7 cellular contexts compared by ENCODE assay signal in the genomic region with DNA sequence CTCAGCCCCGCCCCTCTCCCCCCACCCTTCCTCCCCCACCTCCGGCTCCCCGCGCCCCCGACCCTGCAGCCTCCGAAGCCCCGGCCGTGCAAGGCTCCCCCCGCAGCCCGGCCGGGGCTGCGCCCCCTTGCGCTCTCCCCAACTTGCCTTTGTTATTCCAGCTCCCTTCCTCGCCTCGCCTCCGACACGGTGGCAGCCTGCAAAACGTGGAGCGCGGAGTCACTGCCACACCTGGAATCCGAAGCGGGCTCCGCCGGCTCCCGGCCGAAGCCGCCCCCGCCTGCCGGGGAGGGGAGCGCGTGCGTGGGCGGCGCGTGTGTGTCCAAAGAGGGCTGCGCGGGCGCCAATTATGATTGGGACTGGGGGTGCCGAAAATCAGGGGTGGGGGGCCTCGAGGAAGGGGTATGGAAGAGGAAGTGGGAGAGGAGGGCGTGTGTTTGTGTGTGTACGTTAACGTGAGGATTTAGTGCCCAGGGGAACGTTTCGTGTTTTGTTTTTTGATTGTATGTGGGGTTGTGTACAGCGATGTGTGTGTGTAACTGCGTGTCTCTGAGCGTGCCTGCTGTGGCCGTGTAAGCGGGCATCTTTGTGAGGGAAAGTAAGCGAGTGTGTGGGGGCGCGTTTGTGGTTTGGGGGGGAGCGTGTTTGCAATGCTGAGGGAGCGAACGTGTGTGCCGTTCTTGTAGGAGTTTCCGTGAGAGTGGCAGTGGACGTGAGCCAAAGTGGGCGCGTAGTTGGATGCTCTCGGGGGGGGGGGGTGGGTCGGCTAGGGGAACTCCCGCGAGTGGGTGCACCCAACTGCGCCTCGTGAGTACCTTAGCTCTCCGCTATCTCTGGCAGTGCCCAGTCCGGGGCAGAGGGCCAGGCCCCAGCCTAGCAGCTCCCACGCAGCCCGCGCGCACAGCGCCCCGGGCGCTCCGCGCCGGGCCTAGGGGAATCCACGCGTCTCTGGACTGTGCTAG. TPM values are rescaled to one million over a fixed set of nuclear protein-coding genes. Genes with fewer than 3 reads are reported as not detected.
DNase-seq lines count a peak whose midpoint lies in the region; ATAC-seq, FAIRE-seq and TF ChIP-seq lines count a peak whose summit lies in the region.

No MANE protein-coding gene starts in this region.

- H3K4me3 ChIP-seq in WI38 (ENCODE audit: low read depth, low read length), result peak overlapping the region; percentile 61
- peak overlapping the region; percentile 65 to 98 (median 78) for H3K4me3 ChIP-seq in breast epithelium
- H3K4me3 ChIP-seq in iPS-18c (ENCODE audit: insufficient read depth, low read depth, low read length), result peak overlapping the region; percentile 69
- peak overlapping the region; percentile 98 for H3K4me3 ChIP-seq in skeletal muscle cell (ENCODE audit: low read depth, low read length)

- H3K4me1 ChIP-seq in breast epithelium, result peaks cover 3 to 8% of the 10 kb centered on the region in 2 donors

- ATAC-seq in HG02759 (IDR thresholded peaks at IDR 0.05; ENCODE audit: unreplicated experiment), result no peak

- TF ChIP-seq POLR2A in GM12892 (IDR thresholded peaks at IDR 0.05; ENCODE audit: low read depth, low read length) (no peak), breast epithelium (IDR thresholded peaks at IDR 0.05) (no peak)

- H3K27me3 ChIP-seq in breast epithelium, result no peaks in the 10 kb centered on the region

- DNase-seq in GM12892 (ENCODE audit: insufficient read length), result peak; percentile 86
- peak; percentile 48 for DNase-seq in NCI-H2107 (lab: John Stamatoyannopoulos, UW)
- peak; percentile 80 to 85 for DNase-seq in breast epithelium (ENCODE audit: low spot score in 2 of 2)
- DNase-seq in skeletal muscle cell (ENCODE audit: low read depth), result peak; percentile 82

- intact Hi-C loops in breast epithelium (cut with DNase I; ENCODE audit: low total_unique reads), result no loop called here

- no peaks in the 10 kb centered on the region for H3K36me3 ChIP-seq in breast epithelium

- TF ChIP-seq CTCF in WI38 (IDR thresholded peaks at IDR 0.05; ENCODE audit: low read depth, low read length), result no peak
- TF ChIP-seq CTCF in breast epithelium (IDR thresholded peaks at IDR 0.05), result peak in 1 of 3 donors; percentile 17

- peak; percentile 74 for FAIRE-seq in GM12892 (lab: Jason Lieb, UNC)

- H3K27ac ChIP-seq in breast epithelium, result peak overlapping the region; percentile 98 to 99

- H3K9me3 ChIP-seq in breast epithelium, result no peaks in the 10 kb centered on the region
- H3K9me3 ChIP-seq in iPS-18c (ENCODE audit: control insufficient read depth, insufficient read depth, low read length), result no peaks in the 10 kb centered on the region

RNA-seq across cellular contexts. Expression of a gene that starts 1.2 kb away (rescaled TPM):
- polyA plus RNA-seq in GM12892 (2012; ENCODE audit: missing spikeins), result 30.7 TPM
- total RNA-seq in breast epithelium, result 10 to 100 TPM; 34.4 to 63.7 (median 39.8) TPM
